In the genomic region with DNA sequence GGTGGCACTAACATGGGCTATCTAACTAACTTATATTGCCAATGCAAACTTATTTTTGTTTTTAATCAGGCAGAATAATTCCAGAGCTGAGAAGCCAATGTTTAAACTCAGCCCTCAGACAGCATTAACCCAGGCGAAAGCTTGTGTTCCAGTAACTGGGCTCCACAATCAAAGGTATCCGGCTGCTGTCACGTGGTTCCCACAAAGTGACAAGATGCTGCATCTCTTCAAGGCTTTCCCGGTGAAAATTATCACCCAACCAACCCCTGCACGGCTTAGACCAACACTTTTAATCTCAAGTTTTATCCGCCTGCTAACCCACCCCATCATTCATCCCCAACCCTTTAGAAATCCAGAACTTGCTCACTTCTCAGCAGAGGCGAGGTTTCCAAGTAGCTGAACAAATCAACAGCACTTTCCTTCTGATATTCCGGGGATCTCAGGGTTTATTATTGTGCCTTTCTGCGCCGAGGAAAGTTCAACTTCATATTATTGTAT, we compare ENCODE assay signal across 9 cellular contexts. TPM values are rescaled to one million over a fixed set of nuclear protein-coding genes. Genes with fewer than 3 reads are reported as not detected.
DNase-seq lines count a peak whose midpoint lies in the region; ATAC-seq, FAIRE-seq and TF ChIP-seq lines count a peak whose summit lies in the region.
"Had no signal": no experiment of that assay in that cellular context is flagged by ENCODE, and none has a peak within 500 bp of the region (broad histone marks: within the 10 kb centered on the region; RNA-seq: fewer than 3 reads in every experiment).

No MANE protein-coding gene starts in this region.

- peak overlapping the region; percentile 86 for H2AFZ ChIP-seq in neuronal stem cell (ENCODE audit: low read length)

- peak overlapping the region; percentile 13 for H2BK15ac ChIP-seq in neuronal stem cell (ENCODE audit: low read length)

- no peaks in the 10 kb centered on the region for H3K9me3 ChIP-seq in neuronal stem cell (replicated peaks in 1 of 2; ENCODE audit: control insufficient read depth in 2 of 2, insufficient read depth in 1 of 2, low read depth in 1 of 2, low read length in 2 of 2)
- no peaks in the 10 kb centered on the region for H3K9me3 ChIP-seq in pancreas

- WGBS in neuronal stem cell (ENCODE audit: extremely low coverage in 2 of 2, insufficient read length in 2 of 2, insufficient replicate concordance in 1 of 2), 2 donors: no CpG with 5 or more reads among the region's 10 CpGs
- WGBS in pancreas, 2 donors: 14% methylated on average over 10 of the region's 10 CpGs

- DNase-seq in NCI-H2196 (lab: John Stamatoyannopoulos, UW; ENCODE audit: unreplicated experiment) (peak; percentile 41), NCI-H2196 treated with DMSO at 0.1 percent for 48 hours (lab: John Stamatoyannopoulos, UW; ENCODE audit: unreplicated experiment) (no peak), NCI-H345 (lab: John Stamatoyannopoulos, UW) (peak; percentile 59), dorsolateral prefrontal cortex (peak in 4 of 10 donors; percentile 20 to 55 (median 34)), neuronal stem cell (ENCODE audit: low spot score) (peak; percentile 26), pancreas (no peak)

- FAIRE-seq in pancreas (lab: Jason Lieb, UNC): no peak

- H3K4me3 ChIP-seq in dorsolateral prefrontal cortex (peak overlapping the region; percentile 30 to 93 (median 59)), neuronal stem cell (ENCODE audit: low read length in 2 of 2) (peak overlapping the region; percentile 86 to 89), pancreas (no peak overlapping the region)

- H2BK12ac ChIP-seq in neuronal stem cell (ENCODE audit: low read length): no peak overlapping the region

- H3K27ac ChIP-seq in dorsolateral prefrontal cortex (peak overlapping the region in 47 of 59 donors; percentile 8 to 96 (median 60)), neuronal stem cell (replicated peaks; ENCODE audit: low read length) (peak overlapping the region; percentile 98), pancreas (no peak overlapping the region)

- no peak overlapping the region for H2AK5ac ChIP-seq in neuronal stem cell (ENCODE audit: low read depth, low read length)

- no peak overlapping the region for H2BK5ac ChIP-seq in neuronal stem cell (ENCODE audit: low read length)

- ATAC-seq in HG03108 (IDR thresholded peaks at IDR 0.05; ENCODE audit: unreplicated experiment): no peak
- ATAC-seq in pancreas: no peak
- ATAC-seq in HG03469 (IDR thresholded peaks at IDR 0.05; ENCODE audit: unreplicated experiment): no peak

- peak in 1 of 56 donors; percentile 10 for TF ChIP-seq CTCF in dorsolateral prefrontal cortex (IDR thresholded peaks at IDR 0.05 in 54 of 56, conservative IDR thresholded peaks at IDR 0.05 in 2 of 56; ENCODE audit: low read depth in 1 of 56, partially characterized antibody in 56 of 56)
- TF ChIP-seq CTCF in pancreas (IDR thresholded peaks at IDR 0.05): no peak

- H3K4ac ChIP-seq in neuronal stem cell (ENCODE audit: low read length): no peak overlapping the region

- H3K27me3 ChIP-seq in dorsolateral prefrontal cortex: peaks cover 0 to 19% (median 0%) of the 10 kb centered on the region in 45 donors
- H3K27me3 ChIP-seq in neuronal stem cell (ENCODE audit: control insufficient read depth in 3 of 3, insufficient read depth in 3 of 3, low read depth in 1 of 3, low read length in 3 of 3): no peaks in the 10 kb centered on the region
- peaks cover 4 to 47% (median 20%) of the 10 kb centered on the region in 4 donors for H3K27me3 ChIP-seq in pancreas

- H2BK120ac ChIP-seq in neuronal stem cell (ENCODE audit: low read depth, low read length): no peak overlapping the region

- no peaks in the 10 kb centered on the region for H3K79me1 ChIP-seq in neuronal stem cell (ENCODE audit: low read depth, low read length)

- H3K18ac ChIP-seq in neuronal stem cell (ENCODE audit: low read length): peak overlapping the region; percentile 93

- no peak overlapping the region for H4K8ac ChIP-seq in neuronal stem cell (ENCODE audit: low read depth, low read length)

- H3K4me1 ChIP-seq in neuronal stem cell (ENCODE audit: control insufficient read depth in 2 of 2, insufficient read depth in 1 of 2, low read depth in 1 of 2, low read length in 2 of 2) (peaks cover 7% of the 10 kb centered on the region in 2 donors), pancreas (peaks cover 0 to 8% (median 8%) of the 10 kb centered on the region in 3 donors)

- H4K91ac ChIP-seq in neuronal stem cell (ENCODE audit: low read depth, low read length, poor library complexity): no peak overlapping the region

- H3K4me2 ChIP-seq in neuronal stem cell (ENCODE audit: insufficient read depth, low read length, poor library complexity, severe bottlenecking): peak overlapping the region; percentile 64

- peak overlapping the region; percentile 17 for H3K23ac ChIP-seq in neuronal stem cell (ENCODE audit: low read depth, low read length, poor library complexity)

- H3K14ac ChIP-seq in neuronal stem cell (ENCODE audit: low read length): no peak overlapping the region

- peaks cover 0 to 27% of the 10 kb centered on the region in 2 donors for H3K36me3 ChIP-seq in neuronal stem cell (replicated peaks in 1 of 2; ENCODE audit: control insufficient read depth in 2 of 2, insufficient read depth in 2 of 2, low read length in 2 of 2)
- no peaks in the 10 kb centered on the region for H3K36me3 ChIP-seq in pancreas

- H3K9ac ChIP-seq in neuronal stem cell (ENCODE audit: low read depth, low read length, poor library complexity): peak overlapping the region; percentile 91

- intact Hi-C loops in dorsolateral prefrontal cortex (cut with DNase I): loop anchor here (5.0 to 10.0 kb wide), 2 partner anchors 36 to 53 kb away; no protein-coding TSS in a partner anchor
- intact Hi-C loops in pancreas (cut with DNase I): no loop called here

RNA-seq across cellular contexts. Expression of a gene that starts 58.7 kb away (rescaled TPM):
- total RNA-seq in dorsolateral prefrontal cortex: 1 to 10 TPM in 4 of 120 experiments, under 1 TPM in 3, not detected in 113; 0.43 to 1.9 (median 1.3) TPM
- polyA plus RNA-seq in neuronal stem cell (2013, experiment 1 of 2): not detected
- 0.14 TPM for polyA plus RNA-seq in neuronal stem cell (2013, experiment 2 of 2)
- under 1 TPM in 4 of 6 donors, not detected in 2; 0.15 to 0.34 (median 0.22) TPM for total RNA-seq in pancreas
- under 1 TPM; 0.23 to 0.45 TPM for polyA plus RNA-seq in pancreas
- total RNA-seq: glomerular endothelial cell had no signal

RNA-seq across cellular contexts. Expression of a gene that starts 59.1 kb away (rescaled TPM):
- total RNA-seq in dorsolateral prefrontal cortex: 10 to 100 TPM; 20.5 to 99.2 (median 61.8) TPM
- polyA plus RNA-seq in neuronal stem cell (2013, experiment 1 of 2): 10.1 TPM
- 10.8 TPM for polyA plus RNA-seq in neuronal stem cell (2013, experiment 2 of 2)
- 1 to 10 TPM in 3 of 6 donors, under 1 TPM in 3; 0.09 to 1.3 (median 0.72) TPM for total RNA-seq in pancreas
- 1 to 10 TPM; 1.3 to 4.9 TPM for polyA plus RNA-seq in pancreas

Comparison
In these comparisons a context has a peak if more than half of its experiments do, and no peak if none do; other contexts are left out.
1. DNase-seq: peak in NCI-H2196 (single experiment), NCI-H345 (single experiment) and neuronal stem cell (single experiment); none in NCI-H2196 treated with DMSO at 0.1 percent for 48 hours (single experiment) and pancreas (0 of 6).
2. H3K27ac ChIP-seq: peak in dorsolateral prefrontal cortex (47 of 59) and neuronal stem cell (single experiment); none in pancreas (0 of 4).
3. H3K4me3 ChIP-seq: peak in dorsolateral prefrontal cortex (59 of 59) and neuronal stem cell (2 of 2); none in pancreas (0 of 4).
4. RNA of a gene that starts 59.1 kb away (total RNA-seq): 20.5 to 99.2 TPM in dorsolateral prefrontal cortex; 0.09 to 1.3 TPM in pancreas; every median in the first group is over 4 times any median in the second.
5. intact Hi-C loops: an anchor here in dorsolateral prefrontal cortex (5.0 to 10.0 kb wide); none called in pancreas.